ENCODE assay signal across 10 cellular contexts in genomic region chr16:15966420-15967222, GRCh38. TPM values are rescaled to one million over a fixed set of nuclear protein-coding genes. Genes with fewer than 3 reads are reported as not detected.
DNase-seq lines count a peak whose midpoint lies in the region; ATAC-seq, FAIRE-seq and TF ChIP-seq lines count a peak whose summit lies in the region.
"Had no signal": no experiment of that assay in that cellular context is flagged by ENCODE, and none has a peak within 500 bp of the region (broad histone marks: within the 10 kb centered on the region; RNA-seq: fewer than 3 reads in every experiment).

No MANE protein-coding gene starts in this region.

- H2AFZ ChIP-seq in astrocyte (ENCODE audit: low read depth, low read length) (no peak overlapping the region), mesenchymal stem cell (ENCODE audit: low read depth, low read length) (no peak overlapping the region)

- H3K9me3 ChIP-seq in astrocyte (ENCODE audit: insufficient read depth, low read depth, low read length) (peaks cover 2% of the 10 kb centered on the region), mesenchymal stem cell (ENCODE audit: control insufficient read depth, low read length) (peaks cover 5% of the 10 kb centered on the region)

- no peak overlapping the region for H3K4me3 ChIP-seq in astrocyte (ENCODE audit: insufficient read depth, low read depth, low read length)
- no peak overlapping the region for H3K4me3 ChIP-seq in mesenchymal stem cell (ENCODE audit: insufficient read depth in 1 of 2, low read depth in 1 of 2, low read length in 2 of 2)
- H3K4me3 ChIP-seq: SK-N-MC had no signal

- no peak overlapping the region for H3K23ac ChIP-seq in mesenchymal stem cell (ENCODE audit: low read length in 2 of 2)

- peak overlapping the region; percentile 62 for H3K27ac Mint-ChIP-seq in astrocyte (ENCODE audit: unreplicated experiment)

- H3K18ac ChIP-seq in mesenchymal stem cell (ENCODE audit: low read depth in 1 of 2, low read length in 2 of 2) = no peak overlapping the region

- peak overlapping the region; percentile 44 for H3K9ac ChIP-seq in astrocyte (ENCODE audit: low read length)
- H3K9ac ChIP-seq in mesenchymal stem cell (ENCODE audit: low read length) = peak overlapping the region; percentile 41

- H3K27ac ChIP-seq in C4-2B (peak overlapping the region; percentile 23), astrocyte (ENCODE audit: low read depth, low read length) (peak overlapping the region; percentile 44), mesenchymal stem cell (ENCODE audit: low read length, poor library complexity, severe bottlenecking) (peak overlapping the region; percentile 13)
- H3K27ac ChIP-seq: SK-N-MC had no signal

- H3K14ac ChIP-seq in mesenchymal stem cell (ENCODE audit: low read length in 2 of 2) = no peak overlapping the region

- peaks cover 14% of the 10 kb centered on the region for H3K4me1 ChIP-seq in astrocyte (ENCODE audit: insufficient read depth, low read length)
- H3K4me1 ChIP-seq in mesenchymal stem cell (ENCODE audit: control insufficient read depth, insufficient read depth, low read depth, low read length) = peaks cover 15% of the 10 kb centered on the region

- no peak overlapping the region for H2AK5ac ChIP-seq in mesenchymal stem cell (ENCODE audit: low read length, severe bottlenecking)

- TF ChIP-seq CTCF in C4-2B (conservative IDR thresholded peaks at IDR 0.05) (no peak), astrocyte (IDR thresholded peaks at IDR 0.05; ENCODE audit: insufficient read depth, low read depth, low read length) (no peak), GM20000 (IDR thresholded peaks at IDR 0.05; ENCODE audit: extremely low read depth, missing control alignments) (no peak)

- no peaks in the 10 kb centered on the region for H3K27me3 Mint-ChIP-seq in astrocyte (ENCODE audit: low read depth, unreplicated experiment)

- no peak for ATAC-seq in GM19455 (IDR thresholded peaks at IDR 0.05; ENCODE audit: unreplicated experiment)

- no peak overlapping the region for H3K4me3 Mint-ChIP-seq in astrocyte (ENCODE audit: unreplicated experiment)

- peaks cover 13% of the 10 kb centered on the region for H3K4me1 Mint-ChIP-seq in astrocyte (ENCODE audit: low read depth, unreplicated experiment)

- H2BK12ac ChIP-seq in mesenchymal stem cell (ENCODE audit: low read length in 2 of 2) = no peak overlapping the region

- H4K8ac ChIP-seq in mesenchymal stem cell (ENCODE audit: low read length) = peak overlapping the region; percentile 72

- H3K4me2 ChIP-seq in astrocyte (ENCODE audit: low read length) = peak overlapping the region; percentile 74
- H3K4me2 ChIP-seq in mesenchymal stem cell (ENCODE audit: low read length, poor library complexity, severe bottlenecking) = no peak overlapping the region

- H3K36me3 Mint-ChIP-seq in astrocyte (ENCODE audit: low read depth, unreplicated experiment) = peaks cover 19% of the 10 kb centered on the region

- H3K36me3 ChIP-seq in astrocyte (ENCODE audit: insufficient read depth, low read length) (no peaks in the 10 kb centered on the region), mesenchymal stem cell (ENCODE audit: control insufficient read depth in 1 of 2, insufficient read depth in 2 of 2, low read depth in 1 of 2, low read length in 2 of 2) (peaks cover 0 to 7% of the 10 kb centered on the region in 2 experiments)

- no peak overlapping the region for H2BK120ac ChIP-seq in mesenchymal stem cell (ENCODE audit: low read depth, low read length)

- DNase-seq in HT-29 (ENCODE audit: low spot score) (peak; percentile 47), astrocyte (ENCODE audit: low read depth) (peak; percentile 87), mesenchymal stem cell (peak; percentile 75), putamen (ENCODE audit: low spot score) (no peak), NCI-H187 treated with DMSO at 0.1 percent for 48 hours (lab: John Stamatoyannopoulos, UW) (no peak), GM20000 (ENCODE audit: low spot score) (no peak)
- DNase-seq: activated gamma-delta T cell had no signal

- 39% methylated on average over 6 of the region's 8 CpGs for WGBS in mesenchymal stem cell

- peaks cover 47% of the 10 kb centered on the region for H4K20me1 ChIP-seq in astrocyte (ENCODE audit: insufficient read depth, low read length)

- no peak for FAIRE-seq in astrocyte (lab: Jason Lieb, UNC)

- no peak overlapping the region for H2BK15ac ChIP-seq in mesenchymal stem cell (ENCODE audit: low read depth, poor library complexity, severe bottlenecking)

- no peak overlapping the region for H2BK5ac ChIP-seq in mesenchymal stem cell (ENCODE audit: low read depth, low read length, poor library complexity, severe bottlenecking)

- peaks cover 32% of the 10 kb centered on the region for H3K79me1 ChIP-seq in mesenchymal stem cell (replicated peaks; ENCODE audit: low read length, poor library complexity, severe bottlenecking)

- peaks cover 6% of the 10 kb centered on the region for H3K9me3 Mint-ChIP-seq in astrocyte (ENCODE audit: unreplicated experiment)

- peak overlapping the region in 1 of 2 experiments; percentile 69 for H3K4ac ChIP-seq in mesenchymal stem cell (ENCODE audit: low read depth in 1 of 2, low read length in 2 of 2)

- no peak overlapping the region for H4K91ac ChIP-seq in mesenchymal stem cell (ENCODE audit: low read length)

- H3K79me2 ChIP-seq in astrocyte (ENCODE audit: insufficient read depth, low read length) = peaks cover 89% of the 10 kb centered on the region

- H3K27me3 ChIP-seq in astrocyte (ENCODE audit: insufficient read depth, low read length) (no peaks in the 10 kb centered on the region), mesenchymal stem cell (ENCODE audit: control insufficient read depth in 1 of 2, insufficient read depth in 1 of 2, low read length in 2 of 2) (no peaks in the 10 kb centered on the region)

RNA-seq across cellular contexts. Expression of gene ABCC1, which starts 17.2 kb away (rescaled TPM):
- 26.1 and 35.2 TPM in 2 replicates for total RNA-seq in HT-29 (2014; rRNA removed; shearing (Covaris generic))
- 42.1 and 45.4 TPM in 2 replicates for total RNA-seq in astrocyte
- polyA plus RNA-seq in mesenchymal stem cell (2013, experiment 1 of 2) = 42.8 TPM
- polyA plus RNA-seq in mesenchymal stem cell (2013, experiment 2 of 2) = 39.9 TPM

Comparison
In these comparisons a context has a peak if more than half of its experiments do, and no peak if none do; other contexts are left out.
1. DNase-seq: peak in HT-29 (single experiment), astrocyte (single experiment) and mesenchymal stem cell (single experiment); none in putamen (single experiment), NCI-H187 treated with DMSO at 0.1 percent for 48 hours (single experiment) and GM20000 (single experiment).
2. Peak in every context shown above with its lines, with median percentiles within 50 percentile points of each other: H3K27ac ChIP-seq.